ENCODE assay signal across 1 cellular context in genomic region chr11:119012629-119013170, GRCh38.
TF ChIP-seq lines count a peak whose summit lies in the region.

No MANE protein-coding gene starts in this region.

TF ChIP-seq in SK-N-SH treated with all-trans-retinoic acid at 6 μM for 48 hours, 23 proteins besides CTCF, POLR2A, EP300 and RAD21:
- no peak for TF ChIP-seq TCF4 (CRISPR knock-in tag; IDR thresholded peaks at IDR 0.05; ENCODE audit: borderline replicate concordance)
- TF ChIP-seq CSRNP3 (CRISPR knock-in tag; IDR thresholded peaks at IDR 0.05) = no peak
- no peak for TF ChIP-seq ISL1 (CRISPR knock-in tag; IDR thresholded peaks at IDR 0.05)
- TF ChIP-seq PPARA (CRISPR knock-in tag; IDR thresholded peaks at IDR 0.05; ENCODE audit: borderline replicate concordance) = no peak
- no peak for TF ChIP-seq ZFP30 (CRISPR knock-in tag; IDR thresholded peaks at IDR 0.05)
- no peak for TF ChIP-seq SNAI2 (CRISPR knock-in tag; IDR thresholded peaks at IDR 0.05)
- no peak for TF ChIP-seq ARNTL (CRISPR knock-in tag; IDR thresholded peaks at IDR 0.05; ENCODE audit: borderline replicate concordance, low read depth)
- TF ChIP-seq TSHZ2 (CRISPR knock-in tag; IDR thresholded peaks at IDR 0.05) = no peak
- no peak for TF ChIP-seq PATZ1 (CRISPR knock-in tag; IDR thresholded peaks at IDR 0.05; ENCODE audit: borderline replicate concordance)
